ENCODE assay signal across 21 cellular contexts in the genomic region with DNA sequence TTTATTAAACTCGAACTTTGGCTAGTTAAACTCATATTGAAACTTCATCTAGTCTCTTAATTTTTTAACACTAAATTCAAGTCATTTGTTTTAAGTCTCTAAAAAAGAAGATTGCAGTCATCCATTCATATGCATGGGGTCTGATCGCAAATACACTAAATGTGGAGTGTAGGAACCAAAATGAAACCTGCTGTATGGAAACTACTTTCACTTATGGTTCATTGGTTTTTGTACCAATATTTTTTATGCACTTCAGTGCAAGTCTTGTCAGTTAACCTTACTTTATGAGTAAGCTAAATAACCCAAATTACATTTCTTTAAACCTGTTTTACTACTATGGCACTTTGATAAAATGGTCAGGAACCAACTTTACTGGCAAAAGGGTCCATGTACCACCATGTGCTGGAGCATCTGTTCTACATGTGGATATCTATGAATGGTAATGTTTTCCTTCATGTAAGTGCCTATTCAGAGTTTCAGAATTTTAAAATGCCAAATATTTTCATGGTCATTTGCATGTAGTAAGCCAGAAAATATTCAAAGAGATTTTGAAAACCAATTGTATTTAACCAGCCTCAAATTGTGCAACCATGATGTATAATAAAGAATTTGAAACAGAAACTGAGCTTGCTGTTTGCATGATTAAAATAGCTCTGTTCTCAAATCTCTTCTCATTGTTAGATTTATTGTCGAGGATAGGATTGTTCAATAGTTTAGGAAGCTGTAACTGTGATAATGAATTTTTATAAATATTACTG.
A peak's percentile ranks its signal among the peaks of the same experiment; 100 is the strongest.
DNase-seq lines count a peak whose midpoint lies in the region; ATAC-seq and TF ChIP-seq lines count a peak whose summit lies in the region.
"Had no signal": no experiment of that assay in that cellular context is flagged by ENCODE, and none has a peak within 500 bp of the region (broad histone marks: within the 10 kb centered on the region; RNA-seq: fewer than 3 reads in every experiment).

No MANE protein-coding gene starts in this region.

- H3K4me1 ChIP-seq in adipocyte (ENCODE audit: control insufficient read depth, insufficient read depth, low read length): peaks cover 7% of the 10 kb centered on the region
- H3K4me1 ChIP-seq: left ventricle myocardium inferior, psoas muscle had no signal

- H3K27me3 Mint-ChIP-seq in effector memory CD8-positive, alpha-beta T cell: no peaks in the 10 kb centered on the region
- H3K27me3 Mint-ChIP-seq: CD4-positive, alpha-beta memory T cell; stimulated activated naive CD8-positive, alpha-beta T cell treated with anti-CD3 and anti-CD28 coated beads, Interleukin-15, Interleukin-2, amounts not matched to agents 100 ng/mL and 50 ng/mL, for 24 hours had no signal

- H3K4me3 ChIP-seq in AG04449 (ENCODE audit: low read depth, low read length) (no peak overlapping the region), adipocyte (ENCODE audit: low read length) (no peak overlapping the region)
- H3K4me3 ChIP-seq: left ventricle myocardium inferior, mucosa of descending colon, psoas muscle had no signal

- H3K4me3 Mint-ChIP-seq in effector memory CD8-positive, alpha-beta T cell: no peak overlapping the region
- H3K4me3 Mint-ChIP-seq: CD4-positive, alpha-beta memory T cell; stimulated activated naive CD8-positive, alpha-beta T cell treated with anti-CD3 and anti-CD28 coated beads, Interleukin-15, Interleukin-2, amounts not matched to agents 100 ng/mL and 50 ng/mL, for 24 hours had no signal

- POLR2A ChIA-PET in AG04449 (lab: Yijun Ruan, JAX): interaction anchor here (0.6 kb wide), 1 partner anchor 12 kb away, joined by 4 read pairs; no protein-coding TSS in a partner anchor

- no peaks in the 10 kb centered on the region for H3K9me3 ChIP-seq in adipocyte (ENCODE audit: control insufficient read depth, low read length)
- H3K9me3 ChIP-seq: left ventricle myocardium inferior, mucosa of descending colon, psoas muscle had no signal

- H3K4me1 Mint-ChIP-seq in effector memory CD8-positive, alpha-beta T cell (ENCODE audit: low read depth in 2 of 2): no peaks in the 10 kb centered on the region
- H3K4me1 Mint-ChIP-seq: CD4-positive, alpha-beta memory T cell had no signal

- peaks cover 56% of the 10 kb centered on the region for H3K36me3 ChIP-seq in adipocyte (ENCODE audit: control insufficient read depth, insufficient read depth, low read length, severe bottlenecking)

- no peak for TF ChIP-seq CTCF in AG04449 (IDR thresholded peaks at IDR 0.05; ENCODE audit: insufficient read depth, low read length, missing control alignments)

- peak; percentile 9 for DNase-seq in AG04449 (ENCODE audit: low read depth, low spot score)
- peak; percentile 23 for DNase-seq in GM03348 (ENCODE audit: low spot score)
- DNase-seq in adipocyte (ENCODE audit: low read depth): peak; percentile 87
- DNase-seq in MV-4-11 (lab: John Stamatoyannopoulos, UW): no peak
- DNase-seq in activated naive CD4-positive, alpha-beta T cell treated with anti-CD3 and anti-CD28 coated beads, Interleukin-2, amount 50 U/mL, for 16 hours: no peak
- no peak for DNase-seq in effector memory CD8-positive, alpha-beta T cell
- DNase-seq: activated CD4-positive, alpha-beta T cell treated with anti-CD3 and anti-CD28 coated beads for 48 hours; activated naive CD4-positive, alpha-beta T cell treated with Interleukin-2 at 50 U/mL for 16 hours; CD4-positive, alpha-beta memory T cell; cerebellar nuclear complex; DMS79 treated with DMSO at 0.1 percent for 48 hours; effector CD4-positive, alpha-beta T cell; head of caudate nucleus; left ventricle myocardium inferior; mucosa of descending colon; NCI-H1417; NCI-H526; psoas muscle had no signal

- ATAC-seq in GM21529 (IDR thresholded peaks at IDR 0.05; ENCODE audit: unreplicated experiment): peak; percentile 56
- ATAC-seq in HG02852 (IDR thresholded peaks at IDR 0.05; ENCODE audit: unreplicated experiment): no peak
- ATAC-seq in effector memory CD8-positive, alpha-beta T cell (replicated peaks): no peak
- ATAC-seq: mucosa of descending colon, psoas muscle had no signal

- H3K36me3 Mint-ChIP-seq in effector memory CD8-positive, alpha-beta T cell (ENCODE audit: insufficient read depth): peaks cover 52% of the 10 kb centered on the region

- H3K9ac ChIP-seq in adipocyte (ENCODE audit: low read length): no peak overlapping the region

- CTCF ChIA-PET in AG04449 (lab: Yijun Ruan, JAX): interaction anchor here (0.6 to 1.8 kb wide), 2 partner anchors 66 to 73 kb away, joined by 4 read pairs; no protein-coding TSS in a partner anchor

- no peaks in the 10 kb centered on the region for H3K9me3 Mint-ChIP-seq in effector memory CD8-positive, alpha-beta T cell
- H3K9me3 Mint-ChIP-seq: CD4-positive, alpha-beta memory T cell; stimulated activated naive CD8-positive, alpha-beta T cell treated with anti-CD3 and anti-CD28 coated beads, Interleukin-15, Interleukin-2, amounts not matched to agents 100 ng/mL and 50 ng/mL, for 24 hours had no signal

- H3K27me3 ChIP-seq in adipocyte (replicated peaks; ENCODE audit: control insufficient read depth, insufficient read depth, low read length): no peaks in the 10 kb centered on the region

- peak overlapping the region in 1 of 2 donors; percentile 19 for H3K27ac Mint-ChIP-seq in effector memory CD8-positive, alpha-beta T cell
- H3K27ac Mint-ChIP-seq: stimulated activated naive CD8-positive, alpha-beta T cell treated with anti-CD3 and anti-CD28 coated beads, Interleukin-15, Interleukin-2, amounts not matched to agents 100 ng/mL and 50 ng/mL, for 24 hours had no signal

Comparison
In these comparisons a context has a peak if more than half of its experiments do, and no peak if none do; other contexts are left out.
1. DNase-seq: peak in AG04449 (single experiment), GM03348 (single experiment) and adipocyte (single experiment); none in MV-4-11 (single experiment), activated naive CD4-positive, alpha-beta T cell treated with anti-CD3 and anti-CD28 coated beads, Interleukin-2, amount 50 U/mL, for 16 hours (single experiment) and effector memory CD8-positive, alpha-beta T cell (0 of 3).